In genomic region chr4:128387600-128388351, GRCh38 we compare ENCODE assay signal across 10 cellular contexts.
DNase-seq lines count a peak whose midpoint lies in the region; ATAC-seq and TF ChIP-seq lines count a peak whose summit lies in the region.
"Had no signal": no experiment of that assay in that cellular context is flagged by ENCODE, and none has a peak within 500 bp of the region (broad histone marks: within the 10 kb centered on the region; RNA-seq: fewer than 3 reads in every experiment).

No MANE protein-coding gene starts in this region.

- intact Hi-C loops in heart right ventricle (cut with DNase I), result loop anchor here in 2 of 10 donors (1.0 to 10.0 kb wide), 3 partner anchors 16 to 103 kb away; partner anchors contain the start of gene PGRMC2 (in 1 of the 2)
- intact Hi-C loops in left ventricle myocardium superior (cut with micrococcal nuclease), result no loop called here
- intact Hi-C loops in mammary epithelial cell (cut with micrococcal nuclease), result loop anchor here (2.0 to 5.0 kb wide), 6 partner anchors 41 to 423 kb away; partner anchors contain the start of gene PGRMC2
- intact Hi-C loops in vagina (cut with DNase I), result loop anchor here (10.0 kb wide), 2 partner anchors 103 to 167 kb away; partner anchors contain the start of gene PGRMC2

- H3K4me3 ChIP-seq in heart right ventricle (no peak overlapping the region), mammary epithelial cell (replicated peaks in 1 of 3; ENCODE audit: insufficient read depth in 1 of 3, low read depth in 2 of 3, low read length in 3 of 3) (no peak overlapping the region), muscle layer of colon (ENCODE audit: low read depth in 1 of 2, low read length in 2 of 2) (no peak overlapping the region), vagina (no peak overlapping the region)

- H3K27ac ChIP-seq in heart right ventricle (peak overlapping the region; percentile 44 to 86 (median 79)), mammary epithelial cell (ENCODE audit: insufficient read depth, low read depth, low read length) (peak overlapping the region; percentile 51), muscle layer of colon (ENCODE audit: low read depth, low read length) (peak overlapping the region; percentile 73), vagina (peak overlapping the region; percentile 80)

- in situ Hi-C loops in mammary epithelial cell (cut with MboI; ENCODE audit: low sequenced_read_pairs in 2 of 2), result no loop called here

- WGBS in heart right ventricle, 2 donors, result 72 to 79% methylated on average over 2 of the region's 2 CpGs
- 96% methylated on average over 2 of the region's 2 CpGs for WGBS in mammary epithelial cell (ENCODE audit: low coverage, missing lambda C conversion rate)

- peak overlapping the region; percentile 62 for H3K4me2 ChIP-seq in mammary epithelial cell (ENCODE audit: insufficient read depth, low read depth, low read length)

- dilution Hi-C loops in mammary epithelial cell (cut with HindIII; ENCODE audit: low sequenced_read_pairs), result no loop called here

- H3K27me3 ChIP-seq in heart right ventricle (no peaks in the 10 kb centered on the region), mammary epithelial cell (ENCODE audit: insufficient read depth, low read length) (no peaks in the 10 kb centered on the region), muscle layer of colon (ENCODE audit: control insufficient read depth in 1 of 2, insufficient read depth in 2 of 2, low read length in 2 of 2) (no peaks in the 10 kb centered on the region), vagina (no peaks in the 10 kb centered on the region)

- CTCF ChIA-PET in mammary epithelial cell (lab: Charles Lee; ENCODE audit: low non-redundant PET), result no interaction called here

- H3K36me3 ChIP-seq in heart right ventricle, result no peaks in the 10 kb centered on the region
- H3K36me3 ChIP-seq in mammary epithelial cell (ENCODE audit: insufficient read depth, low read length), result no peaks in the 10 kb centered on the region
- no peaks in the 10 kb centered on the region for H3K36me3 ChIP-seq in muscle layer of colon (ENCODE audit: insufficient read depth, low read length)
- H3K36me3 ChIP-seq in vagina, result no peaks in the 10 kb centered on the region

- H3K4me1 ChIP-seq in heart right ventricle (peaks cover 8 to 52% (median 25%) of the 10 kb centered on the region in 9 donors), mammary epithelial cell (ENCODE audit: insufficient read depth, low read length) (peaks cover 37% of the 10 kb centered on the region), muscle layer of colon (ENCODE audit: insufficient read depth, low read length) (peaks cover 44% of the 10 kb centered on the region), vagina (peaks cover 81% of the 10 kb centered on the region)

- peak overlapping the region; percentile 75 for H2AFZ ChIP-seq in mammary epithelial cell (ENCODE audit: low read depth, low read length)

- no peak for TF ChIP-seq CTCF in heart right ventricle (IDR thresholded peaks at IDR 0.05)
- TF ChIP-seq CTCF in mammary epithelial cell (conservative IDR thresholded peaks at IDR 0.05 in 1 of 2, IDR thresholded peaks at IDR 0.05 in 1 of 2; ENCODE audit: extremely low read depth in 1 of 2, insufficient read depth in 1 of 2, low read depth in 1 of 2, low read length in 2 of 2), result no peak
- no peak for TF ChIP-seq CTCF in vagina (IDR thresholded peaks at IDR 0.05)

- TF ChIP-seq POLR2A in vagina (IDR thresholded peaks at IDR 0.05), result no peak

- H3K9me3 ChIP-seq in heart right ventricle (no peaks in the 10 kb centered on the region), mammary epithelial cell (replicated peaks; ENCODE audit: insufficient read depth, low read length) (no peaks in the 10 kb centered on the region), muscle layer of colon (ENCODE audit: low read length) (no peaks in the 10 kb centered on the region), vagina (no peaks in the 10 kb centered on the region)

- H4K20me1 ChIP-seq in mammary epithelial cell (ENCODE audit: insufficient read depth, low read length), result no peaks in the 10 kb centered on the region

- no peak for DNase-seq in heart right ventricle
- DNase-seq in left ventricle myocardium superior, result no peak
- peak; percentile 58 for DNase-seq in mammary epithelial cell
- DNase-seq in vagina (ENCODE audit: extremely low spot score in 2 of 2), result no peak
- DNase-seq in foreskin melanocyte, result no peak
- DNase-seq in stimulated activated CD4-positive, alpha-beta T cell treated with anti-CD3 and anti-CD28 coated beads, Interleukin-4, amount 100 ng/mL, for 4 hours, result no peak
- no peak for DNase-seq in GM03348 (ENCODE audit: low spot score)
- DNase-seq: activated T-cell treated with anti-CD3 and anti-CD28 coated beads for 4 hours, T-helper 17 cell had no signal

- ATAC-seq in heart right ventricle, result peak in 1 of 8 donors; percentile 13
- ATAC-seq in left ventricle myocardium superior, result no peak
- ATAC-seq: T-helper 17 cell had no signal

- no peaks in the 10 kb centered on the region for H3K79me2 ChIP-seq in mammary epithelial cell (ENCODE audit: insufficient read depth, low read length)

- H3K9ac ChIP-seq in mammary epithelial cell (ENCODE audit: insufficient read depth, low read length), result no peak overlapping the region
- no peak overlapping the region for H3K9ac ChIP-seq in muscle layer of colon (ENCODE audit: low read length)

- BruUV-seq in mammary epithelial cell (replicated peaks; lab: Mats Ljungman, UMichigan), result TSS peak; percentile 67
